ENCODE assay signal across 8 cellular contexts in the genomic region with DNA sequence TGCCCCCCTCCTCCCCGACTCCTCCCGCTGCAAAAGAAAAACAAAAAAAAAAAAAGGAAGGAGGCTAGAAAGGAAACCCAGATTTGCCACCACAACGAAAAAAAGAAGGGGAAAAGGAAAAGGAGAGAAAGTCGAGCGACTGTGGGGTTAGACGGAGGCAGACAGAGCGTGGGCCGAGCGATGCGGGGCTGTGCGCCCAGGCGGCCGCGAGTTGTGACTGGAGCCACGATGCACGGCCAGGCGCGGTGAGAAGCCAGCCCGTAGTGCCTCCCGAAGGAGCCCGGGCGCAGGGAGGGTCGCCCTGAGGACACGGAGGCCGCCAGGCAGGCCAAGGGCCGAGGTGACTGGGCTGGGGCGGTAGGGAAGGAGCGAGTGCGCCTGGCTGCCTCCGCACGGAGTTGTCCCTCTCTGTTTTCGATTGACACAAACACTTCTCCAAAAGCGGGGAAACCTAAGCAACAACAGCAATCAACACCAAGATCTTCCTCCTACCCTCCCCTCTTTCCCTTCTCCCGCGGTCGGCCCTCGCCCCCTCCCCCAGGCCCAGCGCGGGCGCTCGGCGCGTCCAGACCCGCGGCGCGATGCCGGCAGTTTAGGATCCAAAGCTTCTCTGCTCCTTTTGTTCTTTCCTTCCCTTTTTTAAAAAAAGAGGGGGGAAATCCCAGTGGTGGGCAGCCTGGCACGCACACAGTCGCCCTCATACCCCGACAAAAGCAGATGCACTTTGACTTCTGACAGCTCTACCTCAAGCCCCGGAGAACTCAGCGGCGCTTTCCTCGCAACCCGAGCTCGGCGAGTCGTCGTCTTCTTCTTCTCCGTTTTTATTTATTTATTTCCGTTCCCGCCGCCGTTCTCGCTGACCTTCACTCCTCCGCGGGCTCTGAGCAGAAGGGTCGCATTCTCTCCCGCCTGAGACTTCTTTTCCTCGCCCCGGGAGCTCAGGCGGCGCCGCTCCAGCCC. TPM values are rescaled to one million over a fixed set of nuclear protein-coding genes. Genes with fewer than 3 reads are reported as not detected.
DNase-seq lines count a peak whose midpoint lies in the region; ATAC-seq lines count a peak whose summit lies in the region.

Gene LHX1, plus strand, starts transcription at position 475 of the 960 bp plus-strand sequence. CDS start 723 bp downstream, outside the sequence.

- intact Hi-C loops in activated T-helper 1 cell treated with anti-CD3 and anti-CD28 coated beads, Interleukin-12 subunit alpha, Interleukin-12 subunit beta, Interleukin-2, Interleukin-4 antibody, amounts not matched to agents 30 ng/mL and 10 ng/mL and 1 ng/mL, durations not matched to agents 14 hours and 24 hours and 36 hours (cut with micrococcal nuclease), result loop anchor here (5.0 kb wide), 2 partner anchors 130 to 805 kb away; no protein-coding TSS in a partner anchor

- in situ Hi-C loops in HAP-1 (cut with MboI; ENCODE audit: low sequenced_read_pairs), result no loop called here

- H3K27ac Mint-ChIP-seq in activated T-helper 1 cell treated with anti-CD3 and anti-CD28 coated beads, Interleukin-12 subunit alpha, Interleukin-12 subunit beta, Interleukin-2, Interleukin-4 antibody, amounts not matched to agents 30 ng/mL and 10 ng/mL and 1 ng/mL, durations not matched to agents 14 hours and 24 hours and 36 hours, result peak within 1 kb of the TSS; percentile 79
- H3K27ac Mint-ChIP-seq in memory B cell, result peak within 1 kb of the TSS; percentile 85

- H3K4me1 ChIP-seq in HAP-1, result no peaks in the 10 kb centered on the region; the same call in none of the 2 replicates

- H3K27me3 ChIP-seq in HAP-1 (ENCODE audit: low read depth), result no peaks in the 10 kb centered on the region

- DNase-seq in AG20443 (ENCODE audit: low spot score) (peak; percentile 17), HAP-1 (ENCODE audit: low spot score in 2 of 2) (peak; percentile 25 to 56), memory B cell (ENCODE audit: low spot score in 2 of 2) (peak in 1 of 2 donors; percentile 39), NCI-H774 (lab: John Stamatoyannopoulos, UW) (no peak), inferior parietal cortex (ENCODE audit: extremely low spot score) (no peak)
- no peak for DNase-seq in activated T-helper 1 cell treated with anti-CD3 and anti-CD28 coated beads, Interleukin-12 subunit alpha, Interleukin-12 subunit beta, Interleukin-2, Interleukin-4 antibody, amounts not matched to agents 30 ng/mL and 10 ng/mL and 1 ng/mL, durations not matched to agents 14 hours and 24 hours and 36 hours (ENCODE audit: low spot score)

- peak within 1 kb of the TSS; percentile 73 for H3K4me3 Mint-ChIP-seq in activated T-helper 1 cell treated with anti-CD3 and anti-CD28 coated beads, Interleukin-12 subunit alpha, Interleukin-12 subunit beta, Interleukin-2, Interleukin-4 antibody, amounts not matched to agents 30 ng/mL and 10 ng/mL and 1 ng/mL, durations not matched to agents 14 hours and 24 hours and 36 hours
- H3K4me3 Mint-ChIP-seq in memory B cell, result peak within 1 kb of the TSS; percentile 68

- peaks cover 40% of the 10 kb centered on the region for H3K4me1 Mint-ChIP-seq in activated T-helper 1 cell treated with anti-CD3 and anti-CD28 coated beads, Interleukin-12 subunit alpha, Interleukin-12 subunit beta, Interleukin-2, Interleukin-4 antibody, amounts not matched to agents 30 ng/mL and 10 ng/mL and 1 ng/mL, durations not matched to agents 14 hours and 24 hours and 36 hours (ENCODE audit: low read depth)
- H3K4me1 Mint-ChIP-seq in memory B cell, result peaks cover 40% of the 10 kb centered on the region

- H3K27me3 Mint-ChIP-seq in activated T-helper 1 cell treated with anti-CD3 and anti-CD28 coated beads, Interleukin-12 subunit alpha, Interleukin-12 subunit beta, Interleukin-2, Interleukin-4 antibody, amounts not matched to agents 30 ng/mL and 10 ng/mL and 1 ng/mL, durations not matched to agents 14 hours and 24 hours and 36 hours (ENCODE audit: insufficient read depth), result peaks cover 77% of the 10 kb centered on the region
- H3K27me3 Mint-ChIP-seq in memory B cell, result peaks cover 42% of the 10 kb centered on the region

- no peaks in the 10 kb centered on the region for H3K36me3 Mint-ChIP-seq in activated T-helper 1 cell treated with anti-CD3 and anti-CD28 coated beads, Interleukin-12 subunit alpha, Interleukin-12 subunit beta, Interleukin-2, Interleukin-4 antibody, amounts not matched to agents 30 ng/mL and 10 ng/mL and 1 ng/mL, durations not matched to agents 14 hours and 24 hours and 36 hours (ENCODE audit: low read depth)
- peaks cover 6% of the 10 kb centered on the region for H3K36me3 Mint-ChIP-seq in memory B cell

- no peaks in the 10 kb centered on the region for H3K9me3 ChIP-seq in HAP-1

- H3K4me3 ChIP-seq in HAP-1, result peak within 1 kb of the TSS; percentile 54

- H3K36me3 ChIP-seq in HAP-1 (replicated peaks), result peaks cover 17% of the 10 kb centered on the region

- H3K9me3 Mint-ChIP-seq in activated T-helper 1 cell treated with anti-CD3 and anti-CD28 coated beads, Interleukin-12 subunit alpha, Interleukin-12 subunit beta, Interleukin-2, Interleukin-4 antibody, amounts not matched to agents 30 ng/mL and 10 ng/mL and 1 ng/mL, durations not matched to agents 14 hours and 24 hours and 36 hours, result no peaks in the 10 kb centered on the region
- H3K9me3 Mint-ChIP-seq in memory B cell, result peaks cover 2% of the 10 kb centered on the region

- ATAC-seq in memory B cell (ENCODE audit: low read depth), result peak; percentile 19
- ATAC-seq in GM19397 (IDR thresholded peaks at IDR 0.05; ENCODE audit: unreplicated experiment), result no peak
- no peak for ATAC-seq in GM18498 (IDR thresholded peaks at IDR 0.05; ENCODE audit: unreplicated experiment)

RNA-seq across cellular contexts. Expression of gene LHX1, which starts in this region (rescaled TPM):
- 0.17 and 0.36 TPM in 2 replicates for total RNA-seq in activated T-helper 1 cell treated with anti-CD3 and anti-CD28 coated beads, Interleukin-12 subunit alpha, Interleukin-12 subunit beta, Interleukin-2, Interleukin-4 antibody, amounts not matched to agents 30 ng/mL and 10 ng/mL and 1 ng/mL, durations not matched to agents 14 hours and 24 hours and 36 hours

Comparison
In these comparisons a context has a peak if more than half of its experiments do, and no peak if none do; other contexts are left out.
1. DNase-seq: peak in AG20443 (single experiment) and HAP-1 (2 of 2); none in activated T-helper 1 cell treated with anti-CD3 and anti-CD28 coated beads, Interleukin-12 subunit alpha, Interleukin-12 subunit beta, Interleukin-2, Interleukin-4 antibody, amounts not matched to agents 30 ng/mL and 10 ng/mL and 1 ng/mL, durations not matched to agents 14 hours and 24 hours and 36 hours (single experiment), NCI-H774 (single experiment) and inferior parietal cortex (single experiment).